ENCODE assay signal across 20 cellular contexts in the genomic region with DNA sequence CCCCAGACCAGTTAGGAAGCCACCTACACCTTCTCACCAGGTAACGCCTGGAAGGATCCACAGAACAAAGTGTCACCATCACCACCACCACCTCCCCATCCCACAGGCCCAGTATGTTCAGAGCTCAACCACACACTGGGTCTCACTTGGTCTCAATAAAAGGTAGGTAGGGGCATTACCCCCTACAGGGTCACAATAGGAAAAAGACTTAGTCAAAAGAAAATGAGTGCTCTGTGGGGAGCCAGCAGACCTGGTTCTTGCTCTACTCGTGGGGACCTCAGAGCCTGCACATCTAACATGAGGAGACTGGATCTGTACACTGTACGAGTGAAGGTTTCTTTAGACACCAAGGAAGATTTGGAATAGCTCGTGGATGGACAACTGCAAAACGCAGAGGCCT. TPM values are rescaled to one million over a fixed set of nuclear protein-coding genes. Genes with fewer than 3 reads are reported as not detected.
DNase-seq lines count a peak whose midpoint lies in the region; ATAC-seq, FAIRE-seq and TF ChIP-seq lines count a peak whose summit lies in the region.
"Had no signal": no experiment of that assay in that cellular context is flagged by ENCODE, and none has a peak within 500 bp of the region (broad histone marks: within the 10 kb centered on the region; RNA-seq: fewer than 3 reads in every experiment).

No MANE protein-coding gene starts in this region.

- H3K9me3 Mint-ChIP-seq in memory B cell (no peaks in the 10 kb centered on the region), type B pancreatic cell (no peaks in the 10 kb centered on the region)
- H3K9me3 Mint-ChIP-seq: CD4-positive, CD25-positive, alpha-beta regulatory T cell; CD8-positive, alpha-beta memory T cell; GM23338 had no signal

- in situ Hi-C loops in K562 (cut with MboI) = no loop called here

- no peak for TF ChIP-seq POLR2A in K562 (conservative IDR thresholded peaks at IDR 0.05)

- ATAC-seq in K562 = no peak
- no peak for ATAC-seq in memory B cell (ENCODE audit: low read depth)
- ATAC-seq in HG03442 (IDR thresholded peaks at IDR 0.05; ENCODE audit: unreplicated experiment) = no peak
- ATAC-seq: GM23338, HCT116 had no signal

- H3K79me2 ChIP-seq in K562 (ENCODE audit: control insufficient read depth, insufficient read depth, low read length) = no peaks in the 10 kb centered on the region

- CTCF ChIA-PET in HEK293 (lab: Yijun Ruan, JAX) = no interaction called here
- CTCF ChIA-PET in K562 (lab: Yijun Ruan, JAX; ENCODE audit: low intra/inter-chr PET ratio) = no interaction called here

- H3K9me1 ChIP-seq in K562 (ENCODE audit: control insufficient read depth, insufficient read depth, low read length) = no peaks in the 10 kb centered on the region

- no peak overlapping the region for H3K4me3 ChIP-seq in HEK293 (ENCODE audit: low read depth, low read length)
- no peak overlapping the region for H3K4me3 ChIP-seq in K562
- H3K4me3 ChIP-seq: GM23338 had no signal

- POLR2A ChIA-PET in HEK293 (lab: Yijun Ruan, JAX) = interaction anchor here (0.8 kb wide), 1 partner anchor 90 kb away, joined by 3 read pairs; a partner anchor contains a TSS
- POLR2A ChIA-PET in K562 (lab: Yijun Ruan, JAX) = interaction anchor here (1.4 to 5.1 kb wide), 4 partner anchors 10 to 14 kb away, joined by 4 to 24 read pairs (median 7); no protein-coding TSS in a partner anchor

- no peaks in the 10 kb centered on the region for H3K27me3 ChIP-seq in K562 (ENCODE audit: control insufficient read depth in 2 of 2, insufficient read depth in 2 of 2, low read length in 2 of 2)
- H3K27me3 ChIP-seq: BE2C had no signal

- H3K4me1 Mint-ChIP-seq in memory B cell = no peaks in the 10 kb centered on the region
- no peaks in the 10 kb centered on the region for H3K4me1 Mint-ChIP-seq in type B pancreatic cell (ENCODE audit: unreplicated experiment)
- H3K4me1 Mint-ChIP-seq: CD8-positive, alpha-beta memory T cell; GM23338 had no signal

- TF ChIP-seq CTCF in HEK293 (tag by site-specific recombination; IDR thresholded peaks at IDR 0.05) = no peak
- no peak for TF ChIP-seq CTCF in K562 (IDR thresholded peaks at IDR 0.05 in 2 of 3, conservative IDR thresholded peaks at IDR 0.05 in 1 of 3; ENCODE audit: insufficient read depth in 2 of 3, low read depth in 1 of 3, low read length in 3 of 3)
- TF ChIP-seq CTCF in type B pancreatic cell (conservative IDR thresholded peaks at IDR 0.05) = no peak

- no peak for FAIRE-seq in K562 (lab: Jason Lieb, UNC)
- FAIRE-seq: A204.1, GM12892, GM18507, H54 had no signal

- H3K9me3 ChIP-seq in HEK293 (ENCODE audit: control insufficient read depth, insufficient read depth, low read depth, low read length) (no peaks in the 10 kb centered on the region), K562 (replicated peaks; ENCODE audit: control insufficient read depth, insufficient read depth, low read depth, low read length) (no peaks in the 10 kb centered on the region)
- H3K9me3 ChIP-seq: BE2C had no signal

- H3K36me3 ChIP-seq in HEK293 (ENCODE audit: control insufficient read depth in 2 of 2, insufficient read depth in 1 of 2, low read length in 2 of 2) = peaks cover 25 to 83% of the 10 kb centered on the region in 2 experiments
- peaks cover 89% of the 10 kb centered on the region for H3K36me3 ChIP-seq in K562 (ENCODE audit: control insufficient read depth, insufficient read depth, low read length)

- H3K9ac ChIP-seq in K562 (ENCODE audit: insufficient read depth in 1 of 2, low read depth in 2 of 2, low read length in 2 of 2) = no peak overlapping the region

- DNase-seq in K562 (ENCODE audit: extremely low read depth in 1 of 4, low spot score in 3 of 4) = no peak
- no peak for DNase-seq in memory B cell (ENCODE audit: low spot score in 2 of 2)
- DNase-seq in type B pancreatic cell (ENCODE audit: extremely low spot score, unreplicated experiment) = peak; percentile 25
- no peak for DNase-seq in DMS79 treated with DMSO at 0.1 percent for 48 hours (lab: John Stamatoyannopoulos, UW)
- DNase-seq: ACHN; BE2C; C1 segment of cervical spinal cord; CD4-positive, CD25-positive, alpha-beta regulatory T cell; CD8-positive, alpha-beta memory T cell; COR-L47; DMS 273 treated with DMSO at 0.1 percent for 48 hours; GDM1 had no signal

- H3K4me1 ChIP-seq in HEK293 (ENCODE audit: control insufficient read depth, insufficient read depth, low read length) = no peaks in the 10 kb centered on the region
- H3K4me1 ChIP-seq in K562 (replicated peaks in 1 of 2; ENCODE audit: control insufficient read depth in 2 of 2, insufficient read depth in 2 of 2, low read length in 2 of 2) = no peaks in the 10 kb centered on the region
- H3K4me1 ChIP-seq: BE2C had no signal

- H3K4me2 ChIP-seq in K562 (ENCODE audit: insufficient read depth, low read length) = no peak overlapping the region
- H3K4me2 ChIP-seq: GM23338 had no signal

- BruUV-seq in K562 (replicated peaks; lab: Mats Ljungman, UMichigan) = no TSS peak

- no peak for TF ChIP-seq RAD21 in K562 (CRISPR knock-in tag; conservative IDR thresholded peaks at IDR 0.05 in 1 of 2, IDR thresholded peaks at IDR 0.05 in 1 of 2)

- H4K20me1 ChIP-seq in K562 (replicated peaks; ENCODE audit: control insufficient read depth, insufficient read depth, low read length) = no peaks in the 10 kb centered on the region

- TF ChIP-seq EP300 in K562 (IDR thresholded peaks at IDR 0.05; ENCODE audit: low read length) = no peak

- H3K27ac Mint-ChIP-seq in memory B cell (peak overlapping the region; percentile 53), type B pancreatic cell (no peak overlapping the region)
- H3K27ac Mint-ChIP-seq: GM23338 had no signal

- 99% methylated on average over 5 of the region's 5 CpGs for WGBS in K562 (ENCODE audit: insufficient coverage, low coverage, missing lambda C conversion rate)

- no peak overlapping the region for H2AFZ ChIP-seq in K562 (ENCODE audit: low read depth, low read length)
- H2AFZ ChIP-seq: GM23338 had no signal

- H3K4me3 Mint-ChIP-seq in memory B cell (no peak overlapping the region), type B pancreatic cell (no peak overlapping the region)
- H3K4me3 Mint-ChIP-seq: CD4-positive, CD25-positive, alpha-beta regulatory T cell; CD8-positive, alpha-beta memory T cell; GM23338 had no signal

- peaks cover 30% of the 10 kb centered on the region for H3K36me3 Mint-ChIP-seq in memory B cell
- H3K36me3 Mint-ChIP-seq in type B pancreatic cell = peaks cover 8% of the 10 kb centered on the region

- intact Hi-C loops in K562 (cut with micrococcal nuclease) = no loop called here

- H3K27ac ChIP-seq in HEK293 (ENCODE audit: extremely low read depth, low read depth, low read length) (no peak overlapping the region), K562 (ENCODE audit: extremely low read depth, low read depth, low read length) (no peak overlapping the region)

- H3K27me3 Mint-ChIP-seq in memory B cell = no peaks in the 10 kb centered on the region
- H3K27me3 Mint-ChIP-seq in type B pancreatic cell = no peaks in the 10 kb centered on the region
- H3K27me3 Mint-ChIP-seq: CD4-positive, CD25-positive, alpha-beta regulatory T cell; CD8-positive, alpha-beta memory T cell had no signal

TF ChIP-seq in HEK293, 187 proteins besides CTCF, POLR2A, EP300 and RAD21:
- peak; percentile 42 for TF ChIP-seq ZIC2 (tag by site-specific recombination; IDR thresholded peaks at IDR 0.05)
- no peak for TF ChIP-seq ZBTB20 (tag by site-specific recombination; IDR thresholded peaks at IDR 0.05)

TF ChIP-seq in K562, 482 proteins besides CTCF, POLR2A, EP300 and RAD21 (continues in another document):
- TF ChIP-seq ZFP30 (CRISPR knock-in tag; IDR thresholded peaks at IDR 0.05; ENCODE audit: borderline replicate concordance) (no peak), BRCA1 (IDR thresholded peaks at IDR 0.05) (no peak), BRCA1 (CRISPR knock-in tag; IDR thresholded peaks at IDR 0.05) (peak; percentile 92; the same call in 1 of the 2 replicates)

RNA-seq across cellular contexts. Expression of a gene that starts 49.3 kb away (rescaled TPM):
- total RNA-seq in K562 (2011; cell fraction: chromatin; rRNA removed; ENCODE audit: low replicate concordance) = 103 and 120 TPM in 2 replicates
- total RNA-seq in K562 (2011; cell fraction: nucleolus; rRNA removed) = 79.7 and 81.6 TPM in 2 replicates
- 66.5 and 67.1 TPM in 2 replicates for total RNA-seq in K562 (2011; cell fraction: nucleoplasm; rRNA removed)
- 58.3 and 70.6 TPM in 2 replicates for total RNA-seq in K562 (2014; rRNA removed)
- 53.9 and 54.0 TPM in 2 replicates for total RNA-seq in K562 (2014; rRNA removed; fragmentation: Illumina TruSeq; extraction: Trizol)
- total RNA-seq in K562 (2015; rRNA removed; fragmentation: Illumina TruSeq; extraction: Trizol) = 57.5 and 58.4 TPM in 2 replicates
- total RNA-seq in K562 (2021) = 115 and 132 TPM in 2 replicates
- 71.7 and 82.2 TPM in 2 replicates for polyA plus RNA-seq in K562 (2011; rRNA removed)
- polyA plus RNA-seq in K562 (2011; cell fraction: cytosol; rRNA removed) = 105 and 109 TPM in 2 replicates
- 104 and 124 TPM in 2 replicates for polyA plus RNA-seq in K562 (2011; cell fraction: nucleus; rRNA removed)
- polyA plus RNA-seq in K562 (2012) = 91.6 and 91.8 TPM in 2 replicates
- polyA plus RNA-seq in K562 (2014; fragmentation: Illumina TruSeq; extraction: Trizol) = 106 and 114 TPM in 2 replicates
- polyA plus RNA-seq in K562 (2014; fragmentation: Nextera tagmentation; extraction: Ambion mirVana) = 1 to 10 TPM in 1 of 2 experiments, under 1 TPM in 1; 0.96 to 1.2 TPM
- polyA plus RNA-seq in K562 (2014; rRNA removed) = 80.0 and 80.8 TPM in 2 replicates
- polyA minus RNA-seq in K562 (2011; rRNA and poly(A)+ RNA removed) = 93.7 and 126 TPM in 2 replicates
- polyA minus RNA-seq in K562 (2011; cell fraction: cytosol; rRNA and poly(A)+ RNA removed) = 65.3 and 93.4 TPM in 2 replicates
- polyA minus RNA-seq in K562 (2011; cell fraction: nucleus; rRNA and poly(A)+ RNA removed) = 30.3 and 61.3 TPM in 2 replicates
- total RNA-seq in type B pancreatic cell (ENCODE audit: low replicate concordance) = 38.3 and 43.3 TPM in 2 replicates

RNA-seq across cellular contexts. Expression of a gene that starts 50.1 kb away (rescaled TPM):
- total RNA-seq in K562 (2011; cell fraction: chromatin; rRNA removed; ENCODE audit: low replicate concordance) = 13.9 and 26.1 TPM in 2 replicates
- total RNA-seq in K562 (2011; cell fraction: nucleolus; rRNA removed) = 29.0 and 32.5 TPM in 2 replicates
- total RNA-seq in K562 (2011; cell fraction: nucleoplasm; rRNA removed) = 25.1 and 32.0 TPM in 2 replicates
- 160 and 182 TPM in 2 replicates for total RNA-seq in K562 (2014; rRNA removed)
- total RNA-seq in K562 (2014; rRNA removed; fragmentation: Illumina TruSeq; extraction: Trizol) = 208 and 209 TPM in 2 replicates
- 181 and 198 TPM in 2 replicates for total RNA-seq in K562 (2015; rRNA removed; fragmentation: Illumina TruSeq; extraction: Trizol)
- total RNA-seq in K562 (2021) = 132 and 144 TPM in 2 replicates
- 175 and 219 TPM in 2 replicates for polyA plus RNA-seq in K562 (2011; rRNA removed)
- 88.3 and 113 TPM in 2 replicates for polyA plus RNA-seq in K562 (2011; cell fraction: cytosol; rRNA removed)
- polyA plus RNA-seq in K562 (2011; cell fraction: nucleus; rRNA removed) = 34.6 and 66.5 TPM in 2 replicates
- 159 TPM in 2 replicates for polyA plus RNA-seq in K562 (2012)
- 197 and 237 TPM in 2 replicates for polyA plus RNA-seq in K562 (2014; fragmentation: Illumina TruSeq; extraction: Trizol)
- 100 to 1,000 TPM; 601 to 652 TPM for polyA plus RNA-seq in K562 (2014; fragmentation: Nextera tagmentation; extraction: Ambion mirVana)
- polyA plus RNA-seq in K562 (2014; rRNA removed) = 223 TPM in 2 replicates
- 52.5 and 73.2 TPM in 2 replicates for polyA minus RNA-seq in K562 (2011; rRNA and poly(A)+ RNA removed)
- 31.3 and 34.3 TPM in 2 replicates for polyA minus RNA-seq in K562 (2011; cell fraction: cytosol; rRNA and poly(A)+ RNA removed)
- 12.0 and 31.3 TPM in 2 replicates for polyA minus RNA-seq in K562 (2011; cell fraction: nucleus; rRNA and poly(A)+ RNA removed)
- 21.4 and 24.7 TPM in 2 replicates for total RNA-seq in type B pancreatic cell (ENCODE audit: low replicate concordance)
